29 cellular contexts compared by ENCODE assay signal in the genomic region with DNA sequence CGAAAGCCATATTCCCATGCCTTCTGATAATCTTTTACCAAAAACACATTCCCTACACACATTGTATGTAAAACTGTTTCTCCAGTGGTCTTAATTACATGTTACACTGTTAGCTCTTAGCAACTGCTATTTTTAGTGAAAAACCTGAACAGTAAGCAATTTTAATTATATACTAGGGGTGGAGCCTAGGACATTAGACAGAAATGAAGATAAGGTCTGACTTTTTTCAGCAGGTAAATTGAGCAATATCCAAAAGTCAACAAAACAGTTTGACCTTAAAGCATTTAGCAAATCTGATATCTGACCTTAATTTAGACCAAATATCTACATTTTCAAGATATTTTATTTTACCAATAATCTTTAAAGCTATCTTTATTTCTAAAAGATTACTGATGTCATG.
"Had no signal": no experiment of that assay in that cellular context is flagged by ENCODE, and none has a peak within 500 bp of the region (broad histone marks: within the 10 kb centered on the region; RNA-seq: fewer than 3 reads in every experiment).

No MANE protein-coding gene starts in this region.

- H3K36me3 ChIP-seq: colonic mucosa, gastrocnemius medialis, left lung, sigmoid colon, stomach, tibial artery had no signal

- H3K4me3 ChIP-seq: colonic mucosa, left lung, psoas muscle, sigmoid colon, stomach, testis, tibial artery had no signal

- H3K27ac Mint-ChIP-seq: dendritic cell treated with granulocyte-macrophage colony-stimulating factor and Interleukin-4, amounts not matched to agents 40 ng/mL and 50 ng/mL, for 4 days; endodermal cell; naive thymus-derived CD4-positive, alpha-beta T cell; type B pancreatic cell had no signal

- H3K9me3 ChIP-seq: colonic mucosa, gastrocnemius medialis, left lung, psoas muscle, sigmoid colon, testis, tibial artery had no signal

- ATAC-seq: esophagus mucosa; gastrocnemius medialis; left lung; naive thymus-derived CD4-positive, alpha-beta T cell; psoas muscle; right cardiac atrium had no signal

- H3K27ac ChIP-seq: colonic mucosa, epithelial cell of prostate, gastrocnemius medialis, left lung, psoas muscle, sigmoid colon, stomach, testis, tibial artery had no signal

- H3K4me1 Mint-ChIP-seq: naive thymus-derived CD4-positive, alpha-beta T cell had no signal

- H3K27me3 ChIP-seq: colonic mucosa, gastrocnemius medialis, left lung, sigmoid colon, stomach, testis, tibial artery had no signal

- H3K4me1 ChIP-seq: colonic mucosa, left lung, psoas muscle, testis, tibial artery had no signal

- DNase-seq: colonic mucosa; effector CD8-positive, alpha-beta T cell; endodermal cell; foreskin fibroblast; gastrocnemius medialis; head of caudate nucleus; kidney; left lung; mesenchymal stem cell; midbrain; naive thymus-derived CD4-positive, alpha-beta T cell; nucleus accumbens; posterior cingulate gyrus; psoas muscle; right cardiac atrium; sigmoid colon; stimulated activated CD4-positive, alpha-beta T cell treated with anti-CD3 and anti-CD28 coated beads, Interleukin-12 subunit alpha, Interleukin-12 subunit beta, amount 100 ng/mL, for 4 hours; stimulated activated CD4-positive, alpha-beta T cell treated with anti-CD3 and anti-CD28 coated beads, Interleukin-1b, Interleukin-23, amount 100 ng/mL, for 48 hours; stimulated activated CD4-positive, alpha-beta T cell treated with anti-CD3 and anti-CD28 coated beads, Interleukin-4, amount 100 ng/mL, for 1 hour; stimulated activated CD8-positive, alpha-beta memory T cell treated with anti-CD3 and anti-CD28 coated beads, Interleukin-4, amount 100 ng/mL, for 48 hours; stimulated activated naive CD4-positive, alpha-beta T cell treated with Interleukin-2 at 50 U/mL for 16 hours; stomach; testis; tibial artery had no signal

- H3K27me3 Mint-ChIP-seq: dendritic cell treated with granulocyte-macrophage colony-stimulating factor and Interleukin-4, amounts not matched to agents 40 ng/mL and 50 ng/mL, for 4 days; type B pancreatic cell had no signal

- H3K4me3 Mint-ChIP-seq: dendritic cell treated with granulocyte-macrophage colony-stimulating factor and Interleukin-4, amounts not matched to agents 40 ng/mL and 50 ng/mL, for 4 days; endodermal cell; naive thymus-derived CD4-positive, alpha-beta T cell; nephron; type B pancreatic cell had no signal
